In genomic region chr4:5460106-5460801, GRCh38 we compare ENCODE assay signal across 8 cellular contexts.
DNase-seq lines count a peak whose midpoint lies in the region; ATAC-seq, FAIRE-seq and TF ChIP-seq lines count a peak whose summit lies in the region.

No MANE protein-coding gene starts in this region.

- no peak for TF ChIP-seq POLR2A in GM12892 (IDR thresholded peaks at IDR 0.05; ENCODE audit: low read depth, low read length)

- ATAC-seq in HG03354 (IDR thresholded peaks at IDR 0.05; ENCODE audit: poor library complexity, severe bottlenecking, unreplicated experiment) (no peak), HG03378 (IDR thresholded peaks at IDR 0.05; ENCODE audit: unreplicated experiment) (no peak)

- FAIRE-seq in GM12892 (lab: Jason Lieb, UNC), result no peak

- DNase-seq in stimulated activated CD4-positive, alpha-beta T cell treated with anti-CD3 and anti-CD28 coated beads, Interleukin-15, amount 100 ng/mL, for 24 hours, result peak; percentile 30
- DNase-seq in stimulated activated CD4-positive, alpha-beta T cell treated with anti-CD3 and anti-CD28 coated beads, Interleukin-4, amount 100 ng/mL, for 24 hours, result no peak
- peak; percentile 18 for DNase-seq in RPMI7951 (ENCODE audit: low read depth)
- peak; percentile 3 for DNase-seq in foreskin melanocyte
- peak; percentile 1 for DNase-seq in smooth muscle cell of the brain vasculature (ENCODE audit: low read depth, low spot score)
- DNase-seq in GM12892 (ENCODE audit: insufficient read length), result no peak

Comparison
In these comparisons a context has a peak if more than half of its experiments do, and no peak if none do; other contexts are left out.
1. DNase-seq: peak in stimulated activated CD4-positive, alpha-beta T cell treated with anti-CD3 and anti-CD28 coated beads, Interleukin-15, amount 100 ng/mL, for 24 hours (single experiment), RPMI7951 (single experiment), foreskin melanocyte (single experiment) and smooth muscle cell of the brain vasculature (single experiment); none in stimulated activated CD4-positive, alpha-beta T cell treated with anti-CD3 and anti-CD28 coated beads, Interleukin-4, amount 100 ng/mL, for 24 hours (single experiment) and GM12892 (single experiment).